In the genomic region with DNA sequence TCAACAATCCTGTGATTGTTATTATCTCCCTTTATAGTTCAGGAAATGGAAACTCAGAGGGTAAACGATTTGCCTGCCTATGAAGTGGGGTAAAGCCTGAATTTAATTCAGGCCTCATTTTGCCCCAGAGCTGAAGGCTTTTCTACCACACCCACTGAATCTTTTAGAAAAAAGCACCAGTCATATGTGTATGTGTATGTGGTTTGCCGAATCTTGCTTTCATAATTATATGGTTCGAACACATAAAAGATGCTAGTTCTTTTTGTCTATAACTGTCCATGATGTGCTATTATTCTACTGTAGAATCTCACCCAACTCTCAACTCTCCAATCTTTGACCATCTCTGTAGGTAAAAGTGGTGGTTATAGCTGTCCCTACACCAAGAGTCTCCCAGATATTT, we compare ENCODE assay signal across 22 cellular contexts.
DNase-seq lines count a peak whose midpoint lies in the region; ATAC-seq, FAIRE-seq and TF ChIP-seq lines count a peak whose summit lies in the region.
"Had no signal": no experiment of that assay in that cellular context is flagged by ENCODE, and none has a peak within 500 bp of the region (broad histone marks: within the 10 kb centered on the region; RNA-seq: fewer than 3 reads in every experiment).

No MANE protein-coding gene starts in this region.

- CTCF ChIA-PET in naive thymus-derived CD4-positive, alpha-beta T cell (lab: Charles Lee) = no interaction called here

- H3K4me3 Mint-ChIP-seq in GM23338 (no peak overlapping the region), astrocyte (ENCODE audit: unreplicated experiment) (no peak overlapping the region)
- no peak overlapping the region for H3K4me3 Mint-ChIP-seq in naive thymus-derived CD4-positive, alpha-beta T cell
- H3K4me3 Mint-ChIP-seq: B cell, CD14-positive monocyte, H9 had no signal

- peak overlapping the region; percentile 6 for H3K9ac ChIP-seq in astrocyte (ENCODE audit: low read length)
- H3K9ac ChIP-seq: KMS-11 had no signal

- intact Hi-C loops in left lung (cut with DNase I) = no loop called here
- intact Hi-C loops in naive thymus-derived CD4-positive, alpha-beta T cell (cut with micrococcal nuclease) = no loop called here

- H3K27ac Mint-ChIP-seq in activated naive CD4-positive, alpha-beta T cell treated with anti-CD3 and anti-CD28 coated beads, Interleukin-2, amount 50 U/mL, for 72 hours = no peak overlapping the region
- H3K27ac Mint-ChIP-seq in GM23338 (no peak overlapping the region), astrocyte (ENCODE audit: unreplicated experiment) (no peak overlapping the region)
- H3K27ac Mint-ChIP-seq in naive thymus-derived CD4-positive, alpha-beta T cell = no peak overlapping the region
- H3K27ac Mint-ChIP-seq: B cell had no signal

- POLR2A ChIA-PET in naive thymus-derived CD4-positive, alpha-beta T cell (lab: Charles Lee) = no interaction called here

- H3K36me3 ChIP-seq in GM23338 (ENCODE audit: insufficient read depth) (no peaks in the 10 kb centered on the region), astrocyte (ENCODE audit: insufficient read depth, low read length) (peaks cover 69% of the 10 kb centered on the region), osteoblast (ENCODE audit: insufficient read depth, low read length) (peaks cover 93% of the 10 kb centered on the region), left lung (peaks cover 0 to 74% of the 10 kb centered on the region in 2 donors)
- no peaks in the 10 kb centered on the region for H3K36me3 ChIP-seq in naive thymus-derived CD4-positive, alpha-beta T cell (ENCODE audit: control insufficient read depth in 2 of 3, insufficient read depth in 3 of 3, low read length in 3 of 3)

- no peaks in the 10 kb centered on the region for H3K9me2 ChIP-seq in GM23338 (ENCODE audit: insufficient read depth)

- H4K20me1 ChIP-seq in GM23338 (replicated peaks; ENCODE audit: insufficient read depth) (no peaks in the 10 kb centered on the region), astrocyte (ENCODE audit: insufficient read depth, low read length) (no peaks in the 10 kb centered on the region), osteoblast (ENCODE audit: insufficient read depth, low read length) (no peaks in the 10 kb centered on the region)

- no peak for DNase-seq in activated naive CD4-positive, alpha-beta T cell treated with anti-CD3 and anti-CD28 coated beads, Interleukin-2, amount 50 U/mL, for 72 hours (ENCODE audit: low spot score in 2 of 2)
- no peak for DNase-seq in activated naive CD4-positive, alpha-beta T cell treated with Interleukin-2 at 50 U/mL for 16 hours
- DNase-seq in GM23338 (ENCODE audit: low spot score) = no peak
- DNase-seq in astrocyte (ENCODE audit: low read depth) = no peak
- no peak for DNase-seq in osteoblast (ENCODE audit: insufficient read length, low spot score, missing footprints)
- no peak for DNase-seq in occipital lobe (lab: John Stamatoyannopoulos, UW)
- no peak for DNase-seq in left lung
- no peak for DNase-seq in naive thymus-derived CD4-positive, alpha-beta T cell
- DNase-seq: EL, GF-D8, H9, NCI-H1092 treated with DMSO at 0.1 percent for 48 hours, NCI-H1436 treated with DMSO at 0.1 percent for 48 hours, NCI-H1930, NCI-H2227 treated with DMSO at 0.1 percent for 48 hours, NCI-H510A treated with DMSO at 0.1 percent for 48 hours, NCI-H748 treated with DMSO at 0.1 percent for 48 hours, SIG-M5 had no signal

- TF ChIP-seq CTCF in GM23338 (conservative IDR thresholded peaks at IDR 0.05; ENCODE audit: low read depth in 2 of 2) = no peak
- TF ChIP-seq CTCF in astrocyte (IDR thresholded peaks at IDR 0.05; ENCODE audit: insufficient read depth, low read depth, low read length) = no peak
- no peak for TF ChIP-seq CTCF in osteoblast (IDR thresholded peaks at IDR 0.05; ENCODE audit: extremely low read depth, low read depth, low read length)
- TF ChIP-seq CTCF in left lung (IDR thresholded peaks at IDR 0.05) = no peak

- H3K27ac ChIP-seq in GM23338 (ENCODE audit: low read depth) (no peak overlapping the region), astrocyte (ENCODE audit: low read depth, low read length) (no peak overlapping the region), osteoblast (ENCODE audit: low read depth, low read length) (peak overlapping the region; percentile 33), left lung (no peak overlapping the region)
- H3K27ac ChIP-seq in naive thymus-derived CD4-positive, alpha-beta T cell (ENCODE audit: low read depth, low read length) = no peak overlapping the region
- H3K27ac ChIP-seq: KMS-11 had no signal

- no peak for FAIRE-seq in astrocyte (lab: Jason Lieb, UNC)
- FAIRE-seq: A204.1 had no signal

- H3K4me3 ChIP-seq in GM23338 (no peak overlapping the region), astrocyte (ENCODE audit: insufficient read depth, low read depth, low read length) (no peak overlapping the region), osteoblast (ENCODE audit: insufficient read depth, low read length) (no peak overlapping the region), left lung (no peak overlapping the region)
- no peak overlapping the region for H3K4me3 ChIP-seq in naive thymus-derived CD4-positive, alpha-beta T cell (ENCODE audit: low read length)

- H3K27me3 Mint-ChIP-seq in GM23338 (ENCODE audit: insufficient read depth, low read depth, poor library complexity) (peaks cover 4% of the 10 kb centered on the region), astrocyte (ENCODE audit: low read depth, unreplicated experiment) (no peaks in the 10 kb centered on the region)
- H3K27me3 Mint-ChIP-seq in naive thymus-derived CD4-positive, alpha-beta T cell = peaks cover 0 to 9% (median 0%) of the 10 kb centered on the region in 5 donors

- H3K4me2 ChIP-seq in GM23338 (no peak overlapping the region), astrocyte (ENCODE audit: low read length) (no peak overlapping the region), osteoblast (ENCODE audit: insufficient read depth, low read length) (no peak overlapping the region)
- H3K4me2 ChIP-seq: KMS-11 had no signal

- H3K4me1 ChIP-seq in GM23338 (ENCODE audit: insufficient read depth) (no peaks in the 10 kb centered on the region; the same call in 1 of the 2 replicates), astrocyte (ENCODE audit: insufficient read depth, low read length) (no peaks in the 10 kb centered on the region), osteoblast (ENCODE audit: insufficient read depth, low read length) (no peaks in the 10 kb centered on the region), left lung (no peaks in the 10 kb centered on the region)
- no peaks in the 10 kb centered on the region for H3K4me1 ChIP-seq in naive thymus-derived CD4-positive, alpha-beta T cell (ENCODE audit: control insufficient read depth in 2 of 2, insufficient read depth in 2 of 2, low read length in 2 of 2)

- H3K79me2 ChIP-seq in GM23338 (replicated peaks; ENCODE audit: insufficient read depth) = no peaks in the 10 kb centered on the region
- peaks cover 4% of the 10 kb centered on the region for H3K79me2 ChIP-seq in astrocyte (ENCODE audit: insufficient read depth, low read length)
- H3K79me2 ChIP-seq in osteoblast (ENCODE audit: insufficient read depth, low read length) = peaks cover 14% of the 10 kb centered on the region

- H3K4me1 Mint-ChIP-seq in GM23338 (peaks cover 9% of the 10 kb centered on the region; the same call in 2 of the 3 replicates), astrocyte (ENCODE audit: low read depth, unreplicated experiment) (peaks cover 2% of the 10 kb centered on the region)
- H3K4me1 Mint-ChIP-seq in naive thymus-derived CD4-positive, alpha-beta T cell = peaks cover 0 to 10% (median 0%) of the 10 kb centered on the region in 7 donors
- H3K4me1 Mint-ChIP-seq: B cell, CD14-positive monocyte had no signal

- H3K36me3 Mint-ChIP-seq in activated naive CD4-positive, alpha-beta T cell treated with anti-CD3 and anti-CD28 coated beads, Interleukin-2, amount 50 U/mL, for 72 hours = peaks cover 43 to 49% of the 10 kb centered on the region in 2 donors
- H3K36me3 Mint-ChIP-seq in GM23338 (ENCODE audit: low read depth) (no peaks in the 10 kb centered on the region), astrocyte (ENCODE audit: low read depth, unreplicated experiment) (peaks cover 40% of the 10 kb centered on the region)
- H3K36me3 Mint-ChIP-seq in naive thymus-derived CD4-positive, alpha-beta T cell = peaks cover 0 to 1% (median 0%) of the 10 kb centered on the region in 5 donors

- H3K27me3 ChIP-seq in GM23338 (ENCODE audit: insufficient read depth) = no peaks in the 10 kb centered on the region
- H3K27me3 ChIP-seq in astrocyte (ENCODE audit: insufficient read depth, low read length) = no peaks in the 10 kb centered on the region
- no peaks in the 10 kb centered on the region for H3K27me3 ChIP-seq in osteoblast (ENCODE audit: insufficient read depth, low read length)
- no peaks in the 10 kb centered on the region for H3K27me3 ChIP-seq in left lung
- no peaks in the 10 kb centered on the region for H3K27me3 ChIP-seq in naive thymus-derived CD4-positive, alpha-beta T cell (ENCODE audit: control insufficient read depth in 2 of 2, insufficient read depth in 2 of 2, low read length in 2 of 2)

- H2AFZ ChIP-seq in GM23338 (peak overlapping the region; percentile 84), astrocyte (ENCODE audit: low read depth, low read length) (no peak overlapping the region), osteoblast (ENCODE audit: low read length) (no peak overlapping the region)

- H3F3A ChIP-seq in GM23338 (replicated peaks; ENCODE audit: low read depth) = no peaks in the 10 kb centered on the region

- H3K9me3 Mint-ChIP-seq in activated naive CD4-positive, alpha-beta T cell treated with anti-CD3 and anti-CD28 coated beads, Interleukin-2, amount 50 U/mL, for 72 hours = no peaks in the 10 kb centered on the region
- H3K9me3 Mint-ChIP-seq in GM23338 = no peaks in the 10 kb centered on the region
- H3K9me3 Mint-ChIP-seq in astrocyte (ENCODE audit: unreplicated experiment) = peaks cover 2% of the 10 kb centered on the region
- peaks cover 0 to 1% (median 0%) of the 10 kb centered on the region in 11 donors for H3K9me3 Mint-ChIP-seq in naive thymus-derived CD4-positive, alpha-beta T cell
- H3K9me3 Mint-ChIP-seq: CD14-positive monocyte, H9 had no signal

- H3K9me3 ChIP-seq in astrocyte (ENCODE audit: insufficient read depth, low read depth, low read length) = no peaks in the 10 kb centered on the region
- no peaks in the 10 kb centered on the region for H3K9me3 ChIP-seq in osteoblast (ENCODE audit: low read depth, low read length)
- H3K9me3 ChIP-seq in left lung = no peaks in the 10 kb centered on the region
- no peaks in the 10 kb centered on the region for H3K9me3 ChIP-seq in naive thymus-derived CD4-positive, alpha-beta T cell (ENCODE audit: control insufficient read depth in 2 of 3, low read length in 3 of 3)

- peak; percentile 13 to 77 for ATAC-seq in activated naive CD4-positive, alpha-beta T cell treated with anti-CD3 and anti-CD28 coated beads, Interleukin-2, amount 50 U/mL, for 72 hours
- ATAC-seq in GM23338 = no peak
- ATAC-seq in left lung = no peak
- no peak for ATAC-seq in naive thymus-derived CD4-positive, alpha-beta T cell

Comparison
In these comparisons a context has a peak if more than half of its experiments do, and no peak if none do; other contexts are left out.
1. ATAC-seq: peak in activated naive CD4-positive, alpha-beta T cell treated with anti-CD3 and anti-CD28 coated beads, Interleukin-2, amount 50 U/mL, for 72 hours (2 of 2); none in GM23338 (single experiment), left lung (single experiment) and naive thymus-derived CD4-positive, alpha-beta T cell (single experiment).